8 cellular contexts compared by ENCODE assay signal in genomic region chr21:33915368-33916199, GRCh38. TPM values are rescaled to one million over a fixed set of nuclear protein-coding genes. Genes with fewer than 3 reads are reported as not detected.
A peak's percentile ranks its signal among the peaks of the same experiment; 100 is the strongest.
DNase-seq lines count a peak whose midpoint lies in the region; ATAC-seq and TF ChIP-seq lines count a peak whose summit lies in the region.

ATP5PO (minus strand) TSS chr21:33915804; CDS start chr21:33915763, 41 bp downstream.

- DNase-seq in GM12865 (ENCODE audit: low read depth) (peak; percentile 99), NCI-H1417 treated with DMSO at 0.1 percent for 48 hours (lab: John Stamatoyannopoulos, UW) (peak; percentile 93), SW480 (ENCODE audit: low spot score) (peak; percentile 98), Right ventricle myocardium inferior (ENCODE audit: missing footprints) (peak; percentile 99), ovary (peak; percentile 96 to 98 (median 96)), thyroid gland (peak; percentile 98)
- peak; percentile 97 for DNase-seq in activated naive CD8-positive, alpha-beta T cell treated with anti-CD3 and anti-CD28 coated beads, Interleukin-2, amount 50 U/mL, for 24 hours

- TF ChIP-seq CTCF in GM12865 (IDR thresholded peaks at IDR 0.05; ENCODE audit: insufficient read depth, low read depth, low read length, missing control alignments) = no peak
- peak in 1 of 3 donors; percentile 8 for TF ChIP-seq CTCF in ovary (IDR thresholded peaks at IDR 0.05)
- no peak for TF ChIP-seq CTCF in thyroid gland (IDR thresholded peaks at IDR 0.05)

- H3K4me1 Mint-ChIP-seq in activated naive CD8-positive, alpha-beta T cell treated with anti-CD3 and anti-CD28 coated beads, Interleukin-2, amount 50 U/mL, for 24 hours = peaks cover 39% of the 10 kb centered on the region

- no peaks in the 10 kb centered on the region for H3K27me3 ChIP-seq in ovary
- no peaks in the 10 kb centered on the region for H3K27me3 ChIP-seq in thyroid gland

- H3K4me1 ChIP-seq in ovary (ENCODE audit: insufficient read depth) = peaks cover 5% of the 10 kb centered on the region
- H3K4me1 ChIP-seq in thyroid gland = peaks cover 0 to 3% of the 10 kb centered on the region in 2 donors

- H3K4me3 ChIP-seq in GM12865 (ENCODE audit: low read depth, low read length) (peak within 1 kb of the TSS; percentile 75), ovary (peak within 1 kb of the TSS; percentile 92), thyroid gland (replicated peaks in 1 of 3) (peak within 1 kb of the TSS; percentile 72 to 95 (median 84))

- no peaks in the 10 kb centered on the region for H3K9me3 ChIP-seq in ovary
- no peaks in the 10 kb centered on the region for H3K9me3 ChIP-seq in thyroid gland

- TF ChIP-seq EP300 in ovary (IDR thresholded peaks at IDR 0.05) = no peak

- H3K27ac Mint-ChIP-seq in activated naive CD8-positive, alpha-beta T cell treated with anti-CD3 and anti-CD28 coated beads, Interleukin-2, amount 50 U/mL, for 24 hours = peak within 1 kb of the TSS; percentile 96

- peaks cover 19% of the 10 kb centered on the region for H3K36me3 Mint-ChIP-seq in activated naive CD8-positive, alpha-beta T cell treated with anti-CD3 and anti-CD28 coated beads, Interleukin-2, amount 50 U/mL, for 24 hours (ENCODE audit: low read depth)

- H3K36me3 ChIP-seq in ovary (no peaks in the 10 kb centered on the region), thyroid gland (peaks cover 11 to 12% of the 10 kb centered on the region in 2 donors)

- peak; percentile 61 for TF ChIP-seq POLR2A in ovary (IDR thresholded peaks at IDR 0.05)
- TF ChIP-seq POLR2A in thyroid gland (IDR thresholded peaks at IDR 0.05) = peak in 1 of 2 donors; percentile 92

- H3K27ac ChIP-seq in ovary (peak within 1 kb of the TSS; percentile 44 to 60), thyroid gland (peak within 1 kb of the TSS; percentile 62 to 86 (median 80))

- 0 to 1% (median 1%) methylated on average over 45 of the region's 45 CpGs for WGBS in ovary, 3 donors
- 1% methylated on average over 36 to 42 of the region's 45 CpGs for WGBS in thyroid gland, 2 donors

- H3K9me3 Mint-ChIP-seq in activated naive CD8-positive, alpha-beta T cell treated with anti-CD3 and anti-CD28 coated beads, Interleukin-2, amount 50 U/mL, for 24 hours = no peaks in the 10 kb centered on the region

- no peaks in the 10 kb centered on the region for H3K27me3 Mint-ChIP-seq in activated naive CD8-positive, alpha-beta T cell treated with anti-CD3 and anti-CD28 coated beads, Interleukin-2, amount 50 U/mL, for 24 hours

- peak within 1 kb of the TSS; percentile 97 for H3K4me3 Mint-ChIP-seq in activated naive CD8-positive, alpha-beta T cell treated with anti-CD3 and anti-CD28 coated beads, Interleukin-2, amount 50 U/mL, for 24 hours

- intact Hi-C loops in Right ventricle myocardium inferior (cut with DNase I) (loop anchor here (2.0 to 10.0 kb wide), 2 partner anchors 159 to 699 kb away; partner anchors contain the start of gene RCAN1), ovary (cut with DNase I) (loop anchor here in 1 of 4 donors (10.0 kb wide), 1 partner anchor 699 kb away; the partner anchor contains the start of gene RCAN1), thyroid gland (cut with DNase I) (loop anchor here (10.0 kb wide), 1 partner anchor 159 kb away; the partner anchor contains the start of genes MRPS6 and SLC5A3)

- ATAC-seq in HG02763 (IDR thresholded peaks at IDR 0.05; ENCODE audit: unreplicated experiment) (peak; percentile 98), Right ventricle myocardium inferior (peak; percentile 100)
- ATAC-seq in activated naive CD8-positive, alpha-beta T cell treated with anti-CD3 and anti-CD28 coated beads, Interleukin-2, amount 50 U/mL, for 24 hours = peak; percentile 100

RNA-seq across cellular contexts. Expression of gene ATP5PO, which starts in this region (rescaled TPM):
- total RNA-seq in Right ventricle myocardium inferior (886 TPM), ovary (100 to 1,000 TPM; 144 to 221 (median 169) TPM), thyroid gland (100 to 1,000 TPM; 201 to 300 (median 256) TPM)
- 100 to 1,000 TPM; 252 to 283 TPM for polyA plus RNA-seq in ovary

Comparison
In these comparisons a context has a peak if more than half of its experiments do, and no peak if none do; other contexts are left out.
1. Peak in every context shown above with its lines: DNase-seq, ATAC-seq, H3K4me3 ChIP-seq and H3K27ac ChIP-seq.